In genomic region chr11:67695606-67696005, GRCh38 we compare ENCODE assay signal across 38 cellular contexts. TPM values are rescaled to one million over a fixed set of nuclear protein-coding genes. Genes with fewer than 3 reads are reported as not detected.
"Had no signal": no experiment of that assay in that cellular context is flagged by ENCODE, and none has a peak within 500 bp of the region (broad histone marks: within the 10 kb centered on the region; RNA-seq: fewer than 3 reads in every experiment).

No MANE protein-coding gene starts in this region.

- H3K4me3 ChIP-seq: ascending aorta, gastroesophageal sphincter had no signal

- ATAC-seq: activated CD4-positive, alpha-beta T cell treated with anti-CD3 and anti-CD28 coated beads for 36 hours; activated CD8-positive, alpha-beta memory T cell treated with anti-CD3 and anti-CD28 coated beads, Interleukin-2, amount 10 ng/mL, durations not matched to agents 7 days and 5 days; activated CD8-positive, alpha-beta T cell treated with anti-CD3 and anti-CD28 coated beads, Interleukin-2, amount 10 ng/mL, durations not matched to agents 7 days and 5 days; gastroesophageal sphincter had no signal

- H3K27ac ChIP-seq: ascending aorta, epithelial cell of prostate, esophagus squamous epithelium, gastroesophageal sphincter had no signal

- FAIRE-seq: colon, endometrium, endothelial cell of umbilical vein had no signal

- H3K4me1 Mint-ChIP-seq: activated CD4-positive, alpha-beta T cell treated with anti-CD3 and anti-CD28 coated beads for 36 hours; activated CD4-positive, alpha-beta T cell treated with anti-CD3 and anti-CD28 coated beads, Interleukin-2, amount 10 ng/mL, durations not matched to agents 24 days and 14 days; activated CD8-positive, alpha-beta memory T cell treated with anti-CD3 and anti-CD28 coated beads, Interleukin-2, amount 10 ng/mL, durations not matched to agents 7 days and 5 days; activated naive CD4-positive, alpha-beta T cell treated with anti-CD3 and anti-CD28 coated beads, Interleukin-2, amount 50 U/mL, for 24 hours; activated naive CD8-positive, alpha-beta T cell treated with anti-CD3 and anti-CD28 coated beads, Interleukin-2, amount 10 ng/mL, durations not matched to agents 7 days and 5 days had no signal

- H3K4me3 Mint-ChIP-seq: activated CD4-positive, alpha-beta memory T cell treated with anti-CD3 and anti-CD28 coated beads for 36 hours; activated CD4-positive, alpha-beta T cell treated with anti-CD3 and anti-CD28 coated beads for 36 hours; activated CD4-positive, alpha-beta T cell treated with anti-CD3 and anti-CD28 coated beads, Interleukin-2, amount 10 ng/mL, durations not matched to agents 24 days and 14 days; activated CD8-positive, alpha-beta memory T cell treated with anti-CD3 and anti-CD28 coated beads, Interleukin-2, amount 10 ng/mL, durations not matched to agents 7 days and 5 days; activated CD8-positive, alpha-beta T cell treated with anti-CD3 and anti-CD28 coated beads, Interleukin-2, amount 10 ng/mL, durations not matched to agents 7 days and 5 days; activated naive CD4-positive, alpha-beta T cell treated with anti-CD3 and anti-CD28 coated beads for 36 hours; activated naive CD4-positive, alpha-beta T cell treated with anti-CD3 and anti-CD28 coated beads, Interleukin-2, amount 50 U/mL, for 24 hours; activated naive CD8-positive, alpha-beta T cell treated with anti-CD3 and anti-CD28 coated beads, Interleukin-2, amount 10 ng/mL, durations not matched to agents 7 days and 5 days; activated T-helper 1 cell treated with anti-CD3 and anti-CD28 coated beads, Interleukin-12 subunit alpha, Interleukin-12 subunit beta, Interleukin-2, Interleukin-4 antibody, amounts not matched to agents 30 ng/mL and 10 ng/mL and 1 ng/mL, durations not matched to agents 14 hours and 24 hours and 36 hours; brain had no signal

- H3K27me3 ChIP-seq: ascending aorta had no signal

- H3K36me3 ChIP-seq: ascending aorta, esophagus squamous epithelium, gastroesophageal sphincter had no signal

- H3K9me3 Mint-ChIP-seq: activated CD4-positive, alpha-beta memory T cell treated with anti-CD3 and anti-CD28 coated beads for 36 hours; activated CD4-positive, alpha-beta T cell treated with anti-CD3 and anti-CD28 coated beads, Interleukin-2, amount 10 ng/mL, durations not matched to agents 24 days and 14 days; activated naive CD4-positive, alpha-beta T cell treated with anti-CD3 and anti-CD28 coated beads for 36 hours; activated naive CD4-positive, alpha-beta T cell treated with anti-CD3 and anti-CD28 coated beads, Interleukin-2, amount 50 U/mL, for 24 hours; activated naive CD8-positive, alpha-beta T cell treated with anti-CD3 and anti-CD28 coated beads, Interleukin-2, amount 10 ng/mL, durations not matched to agents 7 days and 5 days; activated T-helper 1 cell treated with anti-CD3 and anti-CD28 coated beads, Interleukin-12 subunit alpha, Interleukin-12 subunit beta, Interleukin-2, Interleukin-4 antibody, amounts not matched to agents 30 ng/mL and 10 ng/mL and 1 ng/mL, durations not matched to agents 14 hours and 24 hours and 36 hours; activated T-helper 2 cell treated with anti-CD3 and anti-CD28 coated beads, Interferon-gamma antibody, Interleukin-2, Interleukin-4, amounts not matched to agents 10 μg/mL and 5 μg/mL and 100 μg/mL, durations not matched to agents 14 hours and 24 hours and 36 hours had no signal

- DNase-seq: activated CD4-positive, alpha-beta memory T cell treated with anti-CD3 and anti-CD28 coated beads for 36 hours; activated CD4-positive, alpha-beta T cell treated with anti-CD3 and anti-CD28 coated beads for 36 hours; activated CD4-positive, alpha-beta T cell treated with anti-CD3 and anti-CD28 coated beads, Interleukin-2, amount 10 ng/mL, durations not matched to agents 24 days and 14 days; activated CD4-positive, CD25-positive, alpha-beta regulatory T cell; activated CD4-positive, CD25-positive, alpha-beta regulatory T cell treated with anti-CD3 and anti-CD28 coated beads, Interleukin-2, amount 50 U/mL, for 72 hours; activated CD8-positive, alpha-beta memory T cell treated with anti-CD3 and anti-CD28 coated beads, Interleukin-2, amount 10 ng/mL, durations not matched to agents 7 days and 5 days; activated CD8-positive, alpha-beta memory T cell treated with anti-CD3 and anti-CD28 coated beads, Interleukin-2, amount 50 U/mL, for 4 hours; activated CD8-positive, alpha-beta T cell treated with anti-CD3 and anti-CD28 coated beads, Interleukin-2, amount 10 ng/mL, durations not matched to agents 7 days and 5 days; activated effector memory CD4-positive, alpha-beta T cell treated with anti-CD3 and anti-CD28 coated beads, Interleukin-2, amount 50 U/mL, for 16 hours; activated naive CD4-positive, alpha-beta T cell treated with anti-CD3 and anti-CD28 coated beads for 36 hours; activated naive CD8-positive, alpha-beta T cell treated with anti-CD3 and anti-CD28 coated beads, Interleukin-2, amount 10 ng/mL, durations not matched to agents 7 days and 5 days; activated T-cell treated with anti-CD3 and anti-CD28 coated beads, Interleukin-2, amount 50 U/mL, for 1 hour; activated T-cell treated with anti-CD3 and anti-CD28 coated beads, Interleukin-2, amount 50 U/mL, for 48 hours; caudate nucleus; cortex of kidney; dermis blood vessel endothelial cell; effector CD8-positive, alpha-beta T cell; esophagus squamous epithelium; foreskin melanocyte; head of caudate nucleus; T-helper 2 cell had no signal

- H3K27me3 Mint-ChIP-seq: activated CD4-positive, alpha-beta T cell treated with anti-CD3 and anti-CD28 coated beads for 36 hours; activated naive CD4-positive, alpha-beta T cell treated with anti-CD3 and anti-CD28 coated beads, Interleukin-2, amount 50 U/mL, for 24 hours had no signal

- H3K9me3 ChIP-seq: ascending aorta, esophagus squamous epithelium had no signal

- H3K36me3 Mint-ChIP-seq: activated CD4-positive, alpha-beta memory T cell treated with anti-CD3 and anti-CD28 coated beads for 36 hours; activated CD8-positive, alpha-beta memory T cell treated with anti-CD3 and anti-CD28 coated beads, Interleukin-2, amount 10 ng/mL, durations not matched to agents 7 days and 5 days; activated naive CD4-positive, alpha-beta T cell treated with anti-CD3 and anti-CD28 coated beads, Interleukin-2, amount 50 U/mL, for 24 hours; activated naive CD8-positive, alpha-beta T cell treated with anti-CD3 and anti-CD28 coated beads, Interleukin-2, amount 10 ng/mL, durations not matched to agents 7 days and 5 days had no signal

- H3K4me1 ChIP-seq: ascending aorta, gastroesophageal sphincter had no signal

- H3K27ac Mint-ChIP-seq: activated CD4-positive, alpha-beta memory T cell treated with anti-CD3 and anti-CD28 coated beads for 36 hours; activated CD4-positive, alpha-beta T cell treated with anti-CD3 and anti-CD28 coated beads for 36 hours; activated CD4-positive, alpha-beta T cell treated with anti-CD3 and anti-CD28 coated beads, Interleukin-2, amount 10 ng/mL, durations not matched to agents 24 days and 14 days; activated CD8-positive, alpha-beta memory T cell treated with anti-CD3 and anti-CD28 coated beads, Interleukin-2, amount 10 ng/mL, durations not matched to agents 7 days and 5 days; activated CD8-positive, alpha-beta T cell treated with anti-CD3 and anti-CD28 coated beads, Interleukin-2, amount 10 ng/mL, durations not matched to agents 7 days and 5 days; activated naive CD4-positive, alpha-beta T cell treated with anti-CD3 and anti-CD28 coated beads for 36 hours; activated naive CD4-positive, alpha-beta T cell treated with anti-CD3 and anti-CD28 coated beads, Interleukin-2, amount 50 U/mL, for 24 hours; activated naive CD8-positive, alpha-beta T cell treated with anti-CD3 and anti-CD28 coated beads, Interleukin-2, amount 10 ng/mL, durations not matched to agents 7 days and 5 days; activated T-helper 1 cell treated with anti-CD3 and anti-CD28 coated beads, Interleukin-12 subunit alpha, Interleukin-12 subunit beta, Interleukin-2, Interleukin-4 antibody, amounts not matched to agents 30 ng/mL and 10 ng/mL and 1 ng/mL, durations not matched to agents 14 hours and 24 hours and 36 hours; activated T-helper 2 cell treated with anti-CD3 and anti-CD28 coated beads, Interferon-gamma antibody, Interleukin-2, Interleukin-4, amounts not matched to agents 10 μg/mL and 5 μg/mL and 100 μg/mL, durations not matched to agents 14 hours and 24 hours and 36 hours; brain had no signal

RNA-seq across cellular contexts. Expression of gene ALDH3B2, which starts 21.2 kb away (rescaled TPM):
- total RNA-seq: activated CD4-positive, alpha-beta memory T cell treated with anti-CD3 and anti-CD28 coated beads for 36 hours; activated CD4-positive, alpha-beta T cell treated with anti-CD3 and anti-CD28 coated beads for 36 hours; activated CD4-positive, alpha-beta T cell treated with anti-CD3 and anti-CD28 coated beads, Interleukin-2, amount 10 ng/mL, durations not matched to agents 24 days and 14 days; activated CD8-positive, alpha-beta memory T cell treated with anti-CD3 and anti-CD28 coated beads for 36 hours; activated CD8-positive, alpha-beta memory T cell treated with anti-CD3 and anti-CD28 coated beads, Interleukin-2, amount 10 ng/mL, durations not matched to agents 7 days and 5 days; activated CD8-positive, alpha-beta T cell treated with anti-CD3 and anti-CD28 coated beads, Interleukin-2, amount 10 ng/mL, durations not matched to agents 7 days and 5 days; activated naive CD4-positive, alpha-beta T cell treated with anti-CD3 and anti-CD28 coated beads for 36 hours; activated naive CD8-positive, alpha-beta T cell treated with anti-CD3 and anti-CD28 coated beads, Interleukin-2, amount 10 ng/mL, durations not matched to agents 7 days and 5 days; activated T-helper 1 cell treated with anti-CD3 and anti-CD28 coated beads, Interleukin-12 subunit alpha, Interleukin-12 subunit beta, Interleukin-2, Interleukin-4 antibody, amounts not matched to agents 30 ng/mL and 10 ng/mL and 1 ng/mL, durations not matched to agents 14 hours and 24 hours and 36 hours; activated T-helper 2 cell treated with anti-CD3 and anti-CD28 coated beads, Interferon-gamma antibody, Interleukin-2, Interleukin-4, amounts not matched to agents 10 μg/mL and 5 μg/mL and 100 μg/mL, durations not matched to agents 14 hours and 24 hours and 36 hours; ascending aorta; chondrocyte; dermis blood vessel endothelial cell; endothelial cell of umbilical vein; fibroblast of lung; fibroblast of villous mesenchyme; glomerular endothelial cell; T-helper 1 cell treated with Interleukin-12 subunit alpha and Interleukin-12 subunit beta and Interleukin-4 antibody, amounts not matched to agents 30 ng/mL and 1 ng/mL, for 36 hours had no signal
- polyA plus RNA-seq: endothelial cell of umbilical vein, fibroblast of lung had no signal

RNA-seq across cellular contexts. Expression of gene ACY3, which starts 45.1 kb away (rescaled TPM):
- total RNA-seq: activated CD4-positive, alpha-beta T cell treated with anti-CD3 and anti-CD28 coated beads, Interleukin-2, amount 10 ng/mL, durations not matched to agents 24 days and 14 days; activated naive CD4-positive, alpha-beta T cell treated with anti-CD3 and anti-CD28 coated beads for 36 hours; activated T-helper 1 cell treated with anti-CD3 and anti-CD28 coated beads, Interleukin-12 subunit alpha, Interleukin-12 subunit beta, Interleukin-2, Interleukin-4 antibody, amounts not matched to agents 30 ng/mL and 10 ng/mL and 1 ng/mL, durations not matched to agents 14 hours and 24 hours and 36 hours; ascending aorta; chondrocyte; dermis blood vessel endothelial cell; endothelial cell of umbilical vein; fibroblast of lung; fibroblast of villous mesenchyme; gastroesophageal sphincter; glomerular endothelial cell; T-helper 1 cell treated with Interleukin-12 subunit alpha and Interleukin-12 subunit beta and Interleukin-4 antibody, amounts not matched to agents 30 ng/mL and 1 ng/mL, for 36 hours had no signal
- polyA plus RNA-seq: endothelial cell of umbilical vein, fibroblast of lung had no signal

RNA-seq across cellular contexts. Expression of gene TBX10, which starts 56.0 kb away (rescaled TPM):
- total RNA-seq: activated CD4-positive, alpha-beta memory T cell treated with anti-CD3 and anti-CD28 coated beads for 36 hours; activated CD4-positive, alpha-beta T cell treated with anti-CD3 and anti-CD28 coated beads for 36 hours; activated CD4-positive, alpha-beta T cell treated with anti-CD3 and anti-CD28 coated beads, Interleukin-2, amount 10 ng/mL, durations not matched to agents 24 days and 14 days; activated CD8-positive, alpha-beta memory T cell treated with anti-CD3 and anti-CD28 coated beads for 36 hours; activated CD8-positive, alpha-beta memory T cell treated with anti-CD3 and anti-CD28 coated beads, Interleukin-2, amount 10 ng/mL, durations not matched to agents 7 days and 5 days; activated CD8-positive, alpha-beta T cell treated with anti-CD3 and anti-CD28 coated beads, Interleukin-2, amount 10 ng/mL, durations not matched to agents 7 days and 5 days; activated naive CD4-positive, alpha-beta T cell treated with anti-CD3 and anti-CD28 coated beads for 36 hours; activated naive CD8-positive, alpha-beta T cell treated with anti-CD3 and anti-CD28 coated beads, Interleukin-2, amount 10 ng/mL, durations not matched to agents 7 days and 5 days; activated T-helper 1 cell treated with anti-CD3 and anti-CD28 coated beads, Interleukin-12 subunit alpha, Interleukin-12 subunit beta, Interleukin-2, Interleukin-4 antibody, amounts not matched to agents 30 ng/mL and 10 ng/mL and 1 ng/mL, durations not matched to agents 14 hours and 24 hours and 36 hours; activated T-helper 2 cell treated with anti-CD3 and anti-CD28 coated beads, Interferon-gamma antibody, Interleukin-2, Interleukin-4, amounts not matched to agents 10 μg/mL and 5 μg/mL and 100 μg/mL, durations not matched to agents 14 hours and 24 hours and 36 hours; ascending aorta; chondrocyte; dermis blood vessel endothelial cell; endothelial cell of umbilical vein; esophagus squamous epithelium; fibroblast of lung; fibroblast of villous mesenchyme; gastroesophageal sphincter; glomerular endothelial cell; T-helper 1 cell treated with Interleukin-12 subunit alpha and Interleukin-12 subunit beta and Interleukin-4 antibody, amounts not matched to agents 30 ng/mL and 1 ng/mL, for 36 hours had no signal
- polyA plus RNA-seq: endothelial cell of umbilical vein, esophagus, fibroblast of lung had no signal
